28 cellular contexts compared by ENCODE assay signal in genomic region chr1:171871848-171872247, GRCh38.
"Had no signal": no experiment of that assay in that cellular context is flagged by ENCODE, and none has a peak within 500 bp of the region (broad histone marks: within the 10 kb centered on the region; RNA-seq: fewer than 3 reads in every experiment).

No MANE protein-coding gene starts in this region.

- H3K27ac ChIP-seq: adrenal gland, body of pancreas, esophagus muscularis mucosa, foreskin keratinocyte, gastrocnemius medialis, heart left ventricle, VCaP had no signal

- H3K36me3 ChIP-seq: adrenal gland, esophagus muscularis mucosa, gastrocnemius medialis, heart left ventricle had no signal

- DNase-seq: activated B cell treated with CpG ODN at 0.5 μM for 24 hours; activated CD4-positive, alpha-beta T cell treated with anti-CD3 and anti-CD28 coated beads for 48 hours; activated CD4-positive, alpha-beta T cell treated with anti-CD3 and anti-CD28 coated beads, Interleukin-2, amount 50 U/mL, for 1 hour; activated CD4-positive, alpha-beta T cell treated with anti-CD3 and anti-CD28 coated beads, Interleukin-2, amount 50 U/mL, for 48 hours; activated CD8-positive, alpha-beta memory T cell treated with anti-CD3 and anti-CD28 coated beads for 24 hours; activated CD8-positive, alpha-beta T cell treated with anti-CD3 and anti-CD28 coated beads for 36 hours; activated effector memory CD4-positive, alpha-beta T cell treated with anti-CD3 and anti-CD28 coated beads, Interleukin-2, amount 50 U/mL, for 16 hours; activated naive CD4-positive, alpha-beta T cell treated with anti-CD3 and anti-CD28 coated beads for 36 hours; activated naive CD8-positive, alpha-beta T cell treated with anti-CD3 and anti-CD28 coated beads for 36 hours; activated naive CD8-positive, alpha-beta T cell treated with anti-CD3 and anti-CD28 coated beads, Interleukin-2, amount 50 U/mL, for 24 hours; activated T-cell treated with anti-CD3 and anti-CD28 coated beads, Interleukin-2, amount 50 U/mL, for 48 hours; adrenal gland; amygdala; aorta; body of pancreas; cortex of kidney; dermis blood vessel endothelial cell; effector CD4-positive, alpha-beta T cell; effector memory CD8-positive, alpha-beta T cell; erythroblast; foreskin keratinocyte; gastrocnemius medialis; glutamatergic neuron; heart left ventricle; T-helper 2 cell had no signal

- ATAC-seq: activated CD4-positive, CD25-positive, alpha-beta regulatory T cell treated with anti-CD3 and anti-CD28 coated beads, Interleukin-2, amount 50 U/mL, for 24 hours; activated CD8-positive, alpha-beta T cell treated with anti-CD3 and anti-CD28 coated beads for 36 hours; activated naive CD8-positive, alpha-beta T cell treated with anti-CD3 and anti-CD28 coated beads, Interleukin-2, amount 50 U/mL, for 24 hours; body of pancreas; effector memory CD8-positive, alpha-beta T cell; foreskin keratinocyte; gastrocnemius medialis; heart left ventricle had no signal

- H3K4me1 ChIP-seq: esophagus muscularis mucosa, foreskin keratinocyte, gastrocnemius medialis had no signal

- H3K27me3 ChIP-seq: adrenal gland, body of pancreas, esophagus muscularis mucosa, foreskin keratinocyte, gastrocnemius medialis, heart left ventricle had no signal

- H3K9me3 ChIP-seq: adrenal gland, body of pancreas, esophagus muscularis mucosa, gastrocnemius medialis, heart left ventricle had no signal

- H3K4me3 ChIP-seq: adrenal gland, body of pancreas, esophagus muscularis mucosa, gastrocnemius medialis, heart left ventricle had no signal
